In the genomic region with DNA sequence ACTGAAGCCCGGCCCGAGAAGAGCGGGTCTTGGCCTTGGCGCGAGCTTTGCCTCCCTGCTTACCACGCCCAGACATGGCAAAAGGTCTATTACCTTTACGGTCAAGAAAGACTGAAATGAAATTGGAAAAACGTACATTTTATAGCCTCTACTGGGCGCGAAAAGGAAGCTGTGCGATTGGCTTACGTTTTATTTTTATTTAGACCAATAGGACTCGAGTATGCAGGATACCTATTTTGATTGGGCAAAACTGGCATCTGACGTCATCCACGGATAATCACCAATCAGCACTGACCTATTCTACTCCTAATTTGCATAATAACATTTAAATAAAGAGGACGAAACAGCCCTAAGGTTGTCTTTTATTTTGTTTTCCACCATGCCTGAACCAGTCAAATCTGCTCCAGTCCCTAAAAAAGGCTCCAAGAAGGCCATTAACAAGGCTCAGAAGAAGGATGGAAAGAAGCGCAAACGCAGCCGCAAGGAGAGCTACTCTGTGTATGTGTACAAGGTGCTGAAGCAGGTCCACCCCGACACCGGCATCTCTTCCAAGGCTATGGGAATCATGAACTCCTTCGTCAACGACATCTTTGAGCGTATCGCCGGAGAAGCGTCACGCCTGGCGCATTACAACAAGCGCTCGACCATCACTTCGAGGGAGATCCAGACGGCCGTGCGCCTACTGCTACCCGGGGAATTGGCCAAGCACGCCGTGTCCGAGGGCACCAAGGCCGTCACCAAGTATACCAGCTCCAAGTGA, we compare ENCODE assay signal across 8 cellular contexts.
DNase-seq lines count a peak whose midpoint lies in the region; ATAC-seq, FAIRE-seq and TF ChIP-seq lines count a peak whose summit lies in the region.

No MANE protein-coding gene starts in this region.

- no peaks in the 10 kb centered on the region for H3K9me2 ChIP-seq in SU-DHL-6 (replicated peaks; ENCODE audit: insufficient read depth, low read length)

- peak overlapping the region; percentile 95 for H3K27ac Mint-ChIP-seq in astrocyte (ENCODE audit: unreplicated experiment)

- H3K9ac ChIP-seq in SU-DHL-6 (ENCODE audit: low read length) (peak overlapping the region; percentile 70), astrocyte (ENCODE audit: low read length) (peak overlapping the region; percentile 51)

- H2AFZ ChIP-seq in SU-DHL-6 (ENCODE audit: low read depth, low read length, severe bottlenecking) (no peak overlapping the region), astrocyte (ENCODE audit: low read depth, low read length) (peak overlapping the region; percentile 81)

- H3K4me3 Mint-ChIP-seq in astrocyte (ENCODE audit: unreplicated experiment): peak overlapping the region; percentile 89

- H3K79me2 ChIP-seq in SU-DHL-6 (ENCODE audit: insufficient read depth, low read length) (no peaks in the 10 kb centered on the region), astrocyte (ENCODE audit: insufficient read depth, low read length) (no peaks in the 10 kb centered on the region)

- peaks cover 11% of the 10 kb centered on the region for H3K4me1 Mint-ChIP-seq in astrocyte (ENCODE audit: low read depth, unreplicated experiment)

- no peaks in the 10 kb centered on the region for H3K9me3 Mint-ChIP-seq in astrocyte (ENCODE audit: unreplicated experiment)

- ATAC-seq in GM21576 (IDR thresholded peaks at IDR 0.05; ENCODE audit: unreplicated experiment): peak; percentile 60

- no peaks in the 10 kb centered on the region for H4K20me1 ChIP-seq in SU-DHL-6 (ENCODE audit: low read depth, low read length)
- H4K20me1 ChIP-seq in astrocyte (ENCODE audit: insufficient read depth, low read length): no peaks in the 10 kb centered on the region

- H3K4me2 ChIP-seq in SU-DHL-6 (ENCODE audit: low read depth, low read length, poor library complexity, severe bottlenecking) (peak overlapping the region; percentile 45), astrocyte (ENCODE audit: low read length) (peak overlapping the region; percentile 90)

- no peaks in the 10 kb centered on the region for H3K36me3 Mint-ChIP-seq in astrocyte (ENCODE audit: low read depth, unreplicated experiment)

- H3K9me3 ChIP-seq in SU-DHL-6 (ENCODE audit: insufficient read depth, low read length): no peaks in the 10 kb centered on the region
- no peaks in the 10 kb centered on the region for H3K9me3 ChIP-seq in astrocyte (ENCODE audit: insufficient read depth, low read depth, low read length)

- H3K27ac ChIP-seq in SU-DHL-6 (ENCODE audit: low read depth, low read length) (peak overlapping the region; percentile 94), astrocyte (ENCODE audit: low read depth, low read length) (peak overlapping the region; percentile 60)

- peaks cover 8% of the 10 kb centered on the region for H3K4me1 ChIP-seq in astrocyte (ENCODE audit: insufficient read depth, low read length)

- TF ChIP-seq CTCF in SU-DHL-6 (IDR thresholded peaks at IDR 0.05; ENCODE audit: insufficient read depth, low read length, poor library complexity, severe bottlenecking) (no peak), astrocyte (IDR thresholded peaks at IDR 0.05; ENCODE audit: insufficient read depth, low read depth, low read length) (no peak)

- H3K27me3 Mint-ChIP-seq in astrocyte (ENCODE audit: low read depth, unreplicated experiment): no peaks in the 10 kb centered on the region

- peaks cover 74% of the 10 kb centered on the region for H3F3A ChIP-seq in SU-DHL-6 (ENCODE audit: insufficient read depth)

- H3K27me3 ChIP-seq in SU-DHL-6 (ENCODE audit: low read length): no peaks in the 10 kb centered on the region
- H3K27me3 ChIP-seq in astrocyte (ENCODE audit: insufficient read depth, low read length): no peaks in the 10 kb centered on the region

- H3K36me3 ChIP-seq in SU-DHL-6 (ENCODE audit: low read length) (no peaks in the 10 kb centered on the region), astrocyte (ENCODE audit: insufficient read depth, low read length) (no peaks in the 10 kb centered on the region)

- DNase-seq in DMS53 (lab: John Stamatoyannopoulos, UW) (peak; percentile 91), astrocyte (ENCODE audit: low read depth) (peak; percentile 92), hepatic stellate cell (ENCODE audit: low spot score) (peak; percentile 84), retina (peak; percentile 94), NCI-H510A (lab: John Stamatoyannopoulos, UW) (no peak)
- DNase-seq in Jurkat, Clone E6-1 (ENCODE audit: low read depth, low spot score): peak; percentile 97

- peak overlapping the region; percentile 31 for H3K4me3 ChIP-seq in Jurkat, Clone E6-1 (ENCODE audit: low read length)
- H3K4me3 ChIP-seq in SU-DHL-6 (ENCODE audit: insufficient read depth, low read length, poor library complexity, severe bottlenecking): peak overlapping the region; percentile 17
- H3K4me3 ChIP-seq in astrocyte (ENCODE audit: insufficient read depth, low read depth, low read length): peak overlapping the region; percentile 65

- FAIRE-seq in astrocyte (lab: Jason Lieb, UNC): no peak
